1 cellular context compared by ENCODE assay signal in genomic region chr5:154857534-154858250, GRCh38.
TF ChIP-seq lines count a peak whose summit lies in the region.

No MANE protein-coding gene starts in this region.

TF ChIP-seq in H1, 55 proteins besides CTCF, POLR2A, EP300 and RAD21 (continued from another document):
- no peak for TF ChIP-seq SUZ12 (IDR thresholded peaks at IDR 0.05; ENCODE audit: low read length)
- peak; percentile 58; the same call in 1 of the 2 replicates for TF ChIP-seq RBBP5 (IDR thresholded peaks at IDR 0.05; ENCODE audit: borderline replicate concordance, low read depth, low read length)
- TF ChIP-seq SP1 (IDR thresholded peaks at IDR 0.05; ENCODE audit: low read depth, low read length), result no peak; the same call in 1 of the 2 replicates
- TF ChIP-seq SIN3A (conservative IDR thresholded peaks at IDR 0.05 in 1 of 2, IDR thresholded peaks at IDR 0.05 in 1 of 2; ENCODE audit: low read depth in 1 of 2, low read length in 2 of 2), result peak; percentile 42 to 73; a peak in 2 of 4 replicates
- TF ChIP-seq BACH1 (IDR thresholded peaks at IDR 0.05; ENCODE audit: low read length), result peak; percentile 39
- no peak; the same call in 1 of the 2 replicates for TF ChIP-seq GTF2F1 (IDR thresholded peaks at IDR 0.05; ENCODE audit: borderline replicate concordance, low read depth, low read length)
- no peak for TF ChIP-seq NANOG (IDR thresholded peaks at IDR 0.05; ENCODE audit: insufficient read depth, low read depth, low read length, poor library complexity, severe bottlenecking)
- peak; percentile 12; the same call in 1 of the 2 replicates for TF ChIP-seq NRF1 (IDR thresholded peaks at IDR 0.05; ENCODE audit: low read depth, low read length)
- TF ChIP-seq TEAD4 (IDR thresholded peaks at IDR 0.05; ENCODE audit: low read depth, low read length), result no peak
- no peak for TF ChIP-seq GABPA (IDR thresholded peaks at IDR 0.05; ENCODE audit: borderline replicate concordance, insufficient read depth, low read length)
- TF ChIP-seq TAF7 (optimal IDR thresholded peaks at IDR 0.05; ENCODE audit: borderline replicate concordance, low read depth, low read length), result no peak
- TF ChIP-seq POLR2AphosphoS5 (IDR thresholded peaks at IDR 0.05; ENCODE audit: low read depth, low read length), result peak; percentile 83; the same call in 1 of the 2 replicates
- TF ChIP-seq MAX (IDR thresholded peaks at IDR 0.05), result peak; percentile 96
- peak; percentile 58 for TF ChIP-seq PHF8 (conservative IDR thresholded peaks at IDR 0.05; ENCODE audit: low read depth, low read length)
- TF ChIP-seq SP4 (IDR thresholded peaks at IDR 0.05; ENCODE audit: low read length), result peak; percentile 34; the same call in 1 of the 2 replicates
- peak; percentile 77 for TF ChIP-seq TAF1 (IDR thresholded peaks at IDR 0.05; ENCODE audit: low read depth, low read length)
- no peak for TF ChIP-seq RFX5 (IDR thresholded peaks at IDR 0.05; ENCODE audit: borderline replicate concordance, low read depth, low read length)
- peak; percentile 62; the same call in 1 of the 2 replicates for TF ChIP-seq ATF2 (IDR thresholded peaks at IDR 0.05; ENCODE audit: low read length)
- peak in 1 of 2 experiments; percentile 73; a peak in 3 of 4 replicates for TF ChIP-seq HDAC2 (IDR thresholded peaks at IDR 0.05; ENCODE audit: borderline replicate concordance in 1 of 2, low read depth in 2 of 2, low read length in 2 of 2)
- TF ChIP-seq SRF (IDR thresholded peaks at IDR 0.05; ENCODE audit: low read depth, low read length), result no peak
- TF ChIP-seq KDM5A (IDR thresholded peaks at IDR 0.05; ENCODE audit: low read length), result no peak
- TF ChIP-seq SAP30 (IDR thresholded peaks at IDR 0.05; ENCODE audit: insufficient read depth, insufficient replicate concordance, low read length), result peak; percentile 16
- peak; percentile 29 for TF ChIP-seq ASH2L (IDR thresholded peaks at IDR 0.05; ENCODE audit: low read length)
- TF ChIP-seq USF2 (IDR thresholded peaks at IDR 0.05; ENCODE audit: low read length), result no peak
- TF ChIP-seq MAFK (IDR thresholded peaks at IDR 0.05; ENCODE audit: low read depth, low read length), result no peak
